In genomic region chr18:78813898-78814297, GRCh38 we compare ENCODE assay signal across 25 cellular contexts.
"Had no signal": no experiment of that assay in that cellular context is flagged by ENCODE, and none has a peak within 500 bp of the region (broad histone marks: within the 10 kb centered on the region; RNA-seq: fewer than 3 reads in every experiment).

No MANE protein-coding gene starts in this region.

- ATAC-seq: gastroesophageal sphincter; left lobe of liver; natural killer cell; pancreas; stimulated activated naive CD8-positive, alpha-beta T cell treated with anti-CD3 and anti-CD28 coated beads, Interleukin-15, Interleukin-2, amounts not matched to agents 100 U/mL and 50 U/mL, for 24 hours had no signal

- H3K27me3 ChIP-seq: thyroid gland had no signal

- H3K4me1 Mint-ChIP-seq: central memory CD8-positive, alpha-beta T cell; natural killer cell had no signal

- H3K36me3 Mint-ChIP-seq: natural killer cell, type B pancreatic cell had no signal

- FAIRE-seq: endometrium, islet of Langerhans, pancreas had no signal

- H3K27ac Mint-ChIP-seq: natural killer cell, type B pancreatic cell had no signal

- H3K4me3 Mint-ChIP-seq: central memory CD8-positive, alpha-beta T cell; natural killer cell; type B pancreatic cell had no signal

- H3K4me3 ChIP-seq: dorsolateral prefrontal cortex, esophagus muscularis mucosa, gastroesophageal sphincter, mucosa of descending colon, pancreas, prostate gland, sigmoid colon, skin epidermis, suprapubic skin, thyroid gland, uterus had no signal

- H3K9me3 ChIP-seq: esophagus muscularis mucosa, gastroesophageal sphincter, mucosa of descending colon, pancreas, prostate gland, sigmoid colon, suprapubic skin, thyroid gland, uterus had no signal

- H3K9me3 Mint-ChIP-seq: type B pancreatic cell had no signal

- H3K27ac ChIP-seq: dorsolateral prefrontal cortex, epithelial cell of prostate, esophagus muscularis mucosa, gastroesophageal sphincter, pancreas, prostate gland, sigmoid colon, skin epidermis, suprapubic skin, thyroid gland, uterus had no signal

- H3K36me3 ChIP-seq: esophagus muscularis mucosa, gastroesophageal sphincter, pancreas, prostate gland, sigmoid colon, suprapubic skin, thyroid gland, uterus had no signal

- H3K4me1 ChIP-seq: esophagus muscularis mucosa, gastroesophageal sphincter, pancreas, prostate gland, sigmoid colon, thyroid gland, uterus had no signal

- DNase-seq: cortex of kidney; dorsolateral prefrontal cortex; effector CD8-positive, alpha-beta T cell; hippocampal formation; mammary epithelial cell; mucosa of descending colon; natural killer cell; occipital lobe; sigmoid colon; stimulated activated CD4-positive, alpha-beta T cell treated with anti-CD3 and anti-CD28 coated beads, Interleukin-2, amount 100 ng/mL, for 48 hours; stimulated activated naive CD8-positive, alpha-beta T cell treated with anti-CD3 and anti-CD28 coated beads, Interleukin-15, Interleukin-2, amounts not matched to agents 100 U/mL and 50 U/mL, for 24 hours; uterus had no signal
